1 cellular context compared by ENCODE assay signal in the genomic region with DNA sequence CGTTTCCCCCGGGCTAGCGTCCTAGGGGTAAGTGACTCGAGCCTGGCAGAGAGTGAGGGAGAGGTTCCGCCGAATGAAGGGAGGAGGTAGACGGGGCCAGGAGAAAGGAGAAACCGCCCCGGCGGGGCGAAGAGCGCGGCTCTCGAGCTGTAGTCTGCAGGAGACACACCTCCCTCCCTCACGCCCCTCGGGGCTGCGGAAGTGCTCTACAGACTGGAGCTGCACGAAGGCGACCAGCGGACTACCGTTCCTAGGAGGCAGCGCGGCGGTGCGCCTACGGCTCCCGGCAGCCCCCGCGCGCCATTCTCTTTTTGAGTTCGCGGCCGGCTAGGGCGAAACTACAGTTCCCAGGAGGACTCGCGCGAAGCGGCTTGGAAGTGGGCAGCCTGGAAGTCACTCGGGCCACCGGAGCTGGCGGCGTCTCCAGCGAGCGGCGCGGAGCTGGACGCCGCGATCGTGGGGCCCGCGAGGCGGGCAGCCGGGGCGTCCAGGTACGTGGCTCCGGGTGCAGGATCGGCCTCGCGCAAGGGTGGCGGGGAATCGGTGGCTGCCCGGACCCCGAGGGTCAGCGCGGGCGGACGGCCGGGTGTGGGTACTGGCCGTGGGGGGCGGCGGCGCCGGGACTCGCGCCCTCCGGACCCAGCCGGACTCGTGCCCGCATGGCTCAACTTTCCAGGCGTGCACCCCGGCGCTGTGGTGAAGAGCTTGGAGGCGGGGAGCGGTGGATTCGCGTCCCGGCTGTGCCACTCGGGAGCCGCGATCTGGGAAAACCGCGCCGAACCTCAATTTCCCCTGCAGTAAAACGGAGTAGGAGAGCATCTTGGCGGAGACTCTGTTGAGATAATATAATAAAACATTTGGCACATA.
TF ChIP-seq lines count a peak whose summit lies in the region.

A gene with protein sequence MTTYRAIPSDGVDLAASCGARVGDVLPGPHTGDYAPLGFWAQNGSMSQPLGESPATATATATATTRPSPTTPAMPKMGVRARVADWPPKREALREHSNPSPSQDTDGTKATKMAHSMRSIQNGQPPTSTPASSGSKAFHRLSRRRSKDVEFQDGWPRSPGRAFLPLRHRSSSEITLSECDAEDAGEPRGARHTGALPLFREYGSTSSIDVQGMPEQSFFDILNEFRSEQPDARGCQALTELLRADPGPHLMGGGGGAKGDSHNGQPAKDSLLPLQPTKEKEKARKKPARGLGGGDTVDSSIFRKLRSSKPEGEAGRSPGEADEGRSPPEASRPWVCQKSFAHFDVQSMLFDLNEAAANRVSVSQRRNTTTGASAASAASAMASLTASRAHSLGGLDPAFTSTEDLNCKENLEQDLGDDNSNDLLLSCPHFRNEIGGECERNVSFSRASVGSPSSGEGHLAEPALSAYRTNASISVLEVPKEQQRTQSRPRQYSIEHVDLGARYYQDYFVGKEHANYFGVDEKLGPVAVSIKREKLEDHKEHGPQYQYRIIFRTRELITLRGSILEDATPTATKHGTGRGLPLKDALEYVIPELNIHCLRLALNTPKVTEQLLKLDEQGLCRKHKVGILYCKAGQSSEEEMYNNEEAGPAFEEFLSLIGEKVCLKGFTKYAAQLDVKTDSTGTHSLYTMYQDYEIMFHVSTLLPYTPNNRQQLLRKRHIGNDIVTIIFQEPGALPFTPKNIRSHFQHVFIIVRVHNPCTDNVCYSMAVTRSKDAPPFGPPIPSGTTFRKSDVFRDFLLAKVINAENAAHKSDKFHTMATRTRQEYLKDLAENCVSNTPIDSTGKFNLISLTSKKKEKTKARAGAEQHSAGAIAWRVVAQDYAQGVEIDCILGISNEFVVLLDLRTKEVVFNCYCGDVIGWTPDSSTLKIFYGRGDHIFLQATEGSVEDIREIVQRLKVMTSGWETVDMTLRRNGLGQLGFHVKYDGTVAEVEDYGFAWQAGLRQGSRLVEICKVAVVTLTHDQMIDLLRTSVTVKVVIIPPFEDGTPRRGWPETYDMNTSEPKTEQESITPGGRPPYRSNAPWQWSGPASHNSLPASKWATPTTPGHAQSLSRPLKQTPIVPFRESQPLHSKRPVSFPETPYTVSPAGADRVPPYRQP (N-terminal part only) (plus strand): TSS at position 341 of the 867 bp plus-strand sequence. CDS start 174,358 bp downstream, outside the sequence.

TF ChIP-seq in HepG2, 621 proteins besides CTCF, POLR2A, EP300 and RAD21 (continued from another document and continues in another):
- TF ChIP-seq, protein P1, sequence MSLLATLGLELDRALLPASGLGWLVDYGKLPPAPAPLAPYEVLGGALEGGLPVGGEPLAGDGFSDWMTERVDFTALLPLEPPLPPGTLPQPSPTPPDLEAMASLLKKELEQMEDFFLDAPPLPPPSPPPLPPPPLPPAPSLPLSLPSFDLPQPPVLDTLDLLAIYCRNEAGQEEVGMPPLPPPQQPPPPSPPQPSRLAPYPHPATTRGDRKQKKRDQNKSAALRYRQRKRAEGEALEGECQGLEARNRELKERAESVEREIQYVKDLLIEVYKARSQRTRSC (CRISPR knock-in tag; IDR thresholded peaks at IDR 0.05; ENCODE audit: low read depth), result no peak
- no peak for TF ChIP-seq HOXA7 (CRISPR knock-in tag; IDR thresholded peaks at IDR 0.05)
- no peak for TF ChIP-seq ZNF460 (CRISPR knock-in tag; IDR thresholded peaks at IDR 0.05; ENCODE audit: borderline replicate concordance)
- no peak for TF ChIP-seq MBNL3 (CRISPR knock-in tag; conservative IDR thresholded peaks at IDR 0.05)
- TF ChIP-seq RXRA (CRISPR knock-in tag; IDR thresholded peaks at IDR 0.05), result peak; percentile 56; the same call in 1 of the 2 replicates
- TF ChIP-seq AHR (CRISPR knock-in tag; IDR thresholded peaks at IDR 0.05), result no peak
- TF ChIP-seq, protein P2, sequence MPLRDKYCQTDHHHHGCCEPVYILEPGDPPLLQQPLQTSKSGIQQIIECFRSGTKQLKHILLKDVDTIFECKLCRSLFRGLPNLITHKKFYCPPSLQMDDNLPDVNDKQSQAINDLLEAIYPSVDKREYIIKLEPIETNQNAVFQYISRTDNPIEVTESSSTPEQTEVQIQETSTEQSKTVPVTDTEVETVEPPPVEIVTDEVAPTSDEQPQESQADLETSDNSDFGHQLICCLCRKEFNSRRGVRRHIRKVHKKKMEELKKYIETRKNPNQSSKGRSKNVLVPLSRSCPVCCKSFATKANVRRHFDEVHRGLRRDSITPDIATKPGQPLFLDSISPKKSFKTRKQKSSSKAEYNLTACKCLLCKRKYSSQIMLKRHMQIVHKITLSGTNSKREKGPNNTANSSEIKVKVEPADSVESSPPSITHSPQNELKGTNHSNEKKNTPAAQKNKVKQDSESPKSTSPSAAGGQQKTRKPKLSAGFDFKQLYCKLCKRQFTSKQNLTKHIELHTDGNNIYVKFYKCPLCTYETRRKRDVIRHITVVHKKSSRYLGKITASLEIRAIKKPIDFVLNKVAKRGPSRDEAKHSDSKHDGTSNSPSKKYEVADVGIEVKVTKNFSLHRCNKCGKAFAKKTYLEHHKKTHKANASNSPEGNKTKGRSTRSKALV (CRISPR knock-in tag; IDR thresholded peaks at IDR 0.05), result no peak
- peak; percentile 94 for TF ChIP-seq IRF2 (CRISPR knock-in tag; IDR thresholded peaks at IDR 0.05)
- TF ChIP-seq PAX8 (CRISPR knock-in tag; IDR thresholded peaks at IDR 0.05; ENCODE audit: borderline replicate concordance), result no peak; the same call in 1 of the 2 replicates
- peak; percentile 47; the same call in 1 of the 2 replicates for TF ChIP-seq ZNF253 (CRISPR knock-in tag; IDR thresholded peaks at IDR 0.05; ENCODE audit: borderline replicate concordance)
- TF ChIP-seq ZNF605 (CRISPR knock-in tag; IDR thresholded peaks at IDR 0.05), result peak; percentile 89; the same call in 1 of the 2 replicates
- TF ChIP-seq, protein P3, sequence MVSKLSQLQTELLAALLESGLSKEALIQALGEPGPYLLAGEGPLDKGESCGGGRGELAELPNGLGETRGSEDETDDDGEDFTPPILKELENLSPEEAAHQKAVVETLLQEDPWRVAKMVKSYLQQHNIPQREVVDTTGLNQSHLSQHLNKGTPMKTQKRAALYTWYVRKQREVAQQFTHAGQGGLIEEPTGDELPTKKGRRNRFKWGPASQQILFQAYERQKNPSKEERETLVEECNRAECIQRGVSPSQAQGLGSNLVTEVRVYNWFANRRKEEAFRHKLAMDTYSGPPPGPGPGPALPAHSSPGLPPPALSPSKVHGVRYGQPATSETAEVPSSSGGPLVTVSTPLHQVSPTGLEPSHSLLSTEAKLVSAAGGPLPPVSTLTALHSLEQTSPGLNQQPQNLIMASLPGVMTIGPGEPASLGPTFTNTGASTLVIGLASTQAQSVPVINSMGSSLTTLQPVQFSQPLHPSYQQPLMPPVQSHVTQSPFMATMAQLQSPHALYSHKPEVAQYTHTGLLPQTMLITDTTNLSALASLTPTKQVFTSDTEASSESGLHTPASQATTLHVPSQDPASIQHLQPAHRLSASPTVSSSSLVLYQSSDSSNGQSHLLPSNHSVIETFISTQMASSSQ (IDR thresholded peaks at IDR 0.05; ENCODE audit: low read depth), result no peak
- TF ChIP-seq, protein P3 (CRISPR knock-in tag; IDR thresholded peaks at IDR 0.05; ENCODE audit: borderline replicate concordance), result peak; percentile 59; the same call in 1 of the 2 replicates
- 0 out of 2 replicates have a peak, but pooled peaks have one; percentile 17 for TF ChIP-seq NCOA2 (CRISPR knock-in tag; IDR thresholded peaks at IDR 0.05)
- peak; percentile 83 for TF ChIP-seq ZFY (CRISPR knock-in tag; IDR thresholded peaks at IDR 0.05)
- TF ChIP-seq, protein P4, sequence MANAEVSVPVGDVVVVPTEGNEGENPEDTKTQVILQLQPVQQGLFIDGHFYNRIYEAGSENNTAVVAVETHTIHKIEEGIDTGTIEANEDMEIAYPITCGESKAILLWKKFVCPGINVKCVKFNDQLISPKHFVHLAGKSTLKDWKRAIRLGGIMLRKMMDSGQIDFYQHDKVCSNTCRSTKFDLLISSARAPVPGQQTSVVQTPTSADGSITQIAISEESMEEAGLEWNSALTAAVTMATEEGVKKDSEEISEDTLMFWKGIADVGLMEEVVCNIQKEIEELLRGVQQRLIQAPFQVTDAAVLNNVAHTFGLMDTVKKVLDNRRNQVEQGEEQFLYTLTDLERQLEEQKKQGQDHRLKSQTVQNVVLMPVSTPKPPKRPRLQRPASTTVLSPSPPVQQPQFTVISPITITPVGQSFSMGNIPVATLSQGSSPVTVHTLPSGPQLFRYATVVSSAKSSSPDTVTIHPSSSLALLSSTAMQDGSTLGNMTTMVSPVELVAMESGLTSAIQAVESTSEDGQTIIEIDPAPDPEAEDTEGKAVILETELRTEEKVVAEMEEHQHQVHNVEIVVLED (CRISPR knock-in tag; IDR thresholded peaks at IDR 0.05; ENCODE audit: borderline replicate concordance), result peak; percentile 90
- TF ChIP-seq BRD4 (CRISPR knock-in tag; IDR thresholded peaks at IDR 0.05), result no peak
- TF ChIP-seq GATAD1 (CRISPR knock-in tag; IDR thresholded peaks at IDR 0.05), result peak; percentile 79
- TF ChIP-seq, protein P5, sequence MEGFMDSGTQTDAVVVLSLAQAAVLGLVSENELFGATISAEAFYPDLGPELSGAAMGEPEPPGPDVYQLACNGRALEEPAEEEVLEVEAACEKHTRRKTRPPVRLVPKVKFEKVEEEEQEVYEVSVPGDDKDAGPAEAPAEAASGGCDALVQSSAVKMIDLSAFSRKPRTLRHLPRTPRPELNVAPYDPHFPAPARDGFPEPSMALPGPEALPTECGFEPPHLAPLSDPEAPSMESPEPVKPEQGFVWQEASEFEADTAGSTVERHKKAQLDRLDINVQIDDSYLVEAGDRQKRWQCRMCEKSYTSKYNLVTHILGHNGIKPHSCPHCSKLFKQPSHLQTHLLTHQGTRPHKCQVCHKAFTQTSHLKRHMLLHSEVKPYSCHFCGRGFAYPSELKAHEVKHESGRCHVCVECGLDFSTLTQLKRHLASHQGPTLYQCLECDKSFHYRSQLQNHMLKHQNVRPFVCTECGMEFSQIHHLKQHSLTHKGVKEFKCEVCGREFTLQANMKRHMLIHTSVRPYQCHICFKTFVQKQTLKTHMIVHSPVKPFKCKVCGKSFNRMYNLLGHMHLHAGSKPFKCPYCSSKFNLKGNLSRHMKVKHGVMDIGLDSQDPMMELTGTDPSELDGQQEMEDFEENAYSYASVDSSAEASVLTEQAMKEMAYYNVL (CRISPR knock-in tag; IDR thresholded peaks at IDR 0.05; ENCODE audit: borderline replicate concordance), result no peak; the same call in 1 of the 2 replicates
- no peak for TF ChIP-seq ZNF354B (CRISPR knock-in tag; IDR thresholded peaks at IDR 0.05)
- TF ChIP-seq ZNF10 (CRISPR knock-in tag; IDR thresholded peaks at IDR 0.05; ENCODE audit: borderline replicate concordance, low read depth), result no peak
- TF ChIP-seq, protein P6, sequence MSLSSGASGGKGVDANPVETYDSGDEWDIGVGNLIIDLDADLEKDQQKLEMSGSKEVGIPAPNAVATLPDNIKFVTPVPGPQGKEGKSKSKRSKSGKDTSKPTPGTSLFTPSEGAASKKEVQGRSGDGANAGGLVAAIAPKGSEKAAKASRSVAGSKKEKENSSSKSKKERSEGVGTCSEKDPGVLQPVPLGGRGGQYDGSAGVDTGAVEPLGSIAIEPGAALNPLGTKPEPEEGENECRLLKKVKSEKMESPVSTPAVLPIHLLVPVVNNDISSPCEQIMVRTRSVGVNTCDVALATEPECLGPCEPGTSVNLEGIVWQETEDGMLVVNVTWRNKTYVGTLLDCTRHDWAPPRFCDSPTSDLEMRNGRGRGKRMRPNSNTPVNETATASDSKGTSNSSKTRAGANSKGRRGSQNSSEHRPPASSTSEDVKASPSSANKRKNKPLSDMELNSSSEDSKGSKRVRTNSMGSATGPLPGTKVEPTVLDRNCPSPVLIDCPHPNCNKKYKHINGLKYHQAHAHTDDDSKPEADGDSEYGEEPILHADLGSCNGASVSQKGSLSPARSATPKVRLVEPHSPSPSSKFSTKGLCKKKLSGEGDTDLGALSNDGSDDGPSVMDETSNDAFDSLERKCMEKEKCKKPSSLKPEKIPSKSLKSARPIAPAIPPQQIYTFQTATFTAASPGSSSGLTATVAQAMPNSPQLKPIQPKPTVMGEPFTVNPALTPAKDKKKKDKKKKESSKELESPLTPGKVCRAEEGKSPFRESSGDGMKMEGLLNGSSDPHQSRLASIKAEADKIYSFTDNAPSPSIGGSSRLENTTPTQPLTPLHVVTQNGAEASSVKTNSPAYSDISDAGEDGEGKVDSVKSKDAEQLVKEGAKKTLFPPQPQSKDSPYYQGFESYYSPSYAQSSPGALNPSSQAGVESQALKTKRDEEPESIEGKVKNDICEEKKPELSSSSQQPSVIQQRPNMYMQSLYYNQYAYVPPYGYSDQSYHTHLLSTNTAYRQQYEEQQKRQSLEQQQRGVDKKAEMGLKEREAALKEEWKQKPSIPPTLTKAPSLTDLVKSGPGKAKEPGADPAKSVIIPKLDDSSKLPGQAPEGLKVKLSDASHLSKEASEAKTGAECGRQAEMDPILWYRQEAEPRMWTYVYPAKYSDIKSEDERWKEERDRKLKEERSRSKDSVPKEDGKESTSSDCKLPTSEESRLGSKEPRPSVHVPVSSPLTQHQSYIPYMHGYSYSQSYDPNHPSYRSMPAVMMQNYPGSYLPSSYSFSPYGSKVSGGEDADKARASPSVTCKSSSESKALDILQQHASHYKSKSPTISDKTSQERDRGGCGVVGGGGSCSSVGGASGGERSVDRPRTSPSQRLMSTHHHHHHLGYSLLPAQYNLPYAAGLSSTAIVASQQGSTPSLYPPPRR (CRISPR knock-in tag; IDR thresholded peaks at IDR 0.05; ENCODE audit: borderline replicate concordance), result no peak
- TF ChIP-seq, protein P7, sequence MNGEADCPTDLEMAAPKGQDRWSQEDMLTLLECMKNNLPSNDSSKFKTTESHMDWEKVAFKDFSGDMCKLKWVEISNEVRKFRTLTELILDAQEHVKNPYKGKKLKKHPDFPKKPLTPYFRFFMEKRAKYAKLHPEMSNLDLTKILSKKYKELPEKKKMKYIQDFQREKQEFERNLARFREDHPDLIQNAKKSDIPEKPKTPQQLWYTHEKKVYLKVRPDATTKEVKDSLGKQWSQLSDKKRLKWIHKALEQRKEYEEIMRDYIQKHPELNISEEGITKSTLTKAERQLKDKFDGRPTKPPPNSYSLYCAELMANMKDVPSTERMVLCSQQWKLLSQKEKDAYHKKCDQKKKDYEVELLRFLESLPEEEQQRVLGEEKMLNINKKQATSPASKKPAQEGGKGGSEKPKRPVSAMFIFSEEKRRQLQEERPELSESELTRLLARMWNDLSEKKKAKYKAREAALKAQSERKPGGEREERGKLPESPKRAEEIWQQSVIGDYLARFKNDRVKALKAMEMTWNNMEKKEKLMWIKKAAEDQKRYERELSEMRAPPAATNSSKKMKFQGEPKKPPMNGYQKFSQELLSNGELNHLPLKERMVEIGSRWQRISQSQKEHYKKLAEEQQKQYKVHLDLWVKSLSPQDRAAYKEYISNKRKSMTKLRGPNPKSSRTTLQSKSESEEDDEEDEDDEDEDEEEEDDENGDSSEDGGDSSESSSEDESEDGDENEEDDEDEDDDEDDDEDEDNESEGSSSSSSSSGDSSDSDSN (CRISPR knock-in tag; IDR thresholded peaks at IDR 0.05), result peak; percentile 58
